In the genomic region with DNA sequence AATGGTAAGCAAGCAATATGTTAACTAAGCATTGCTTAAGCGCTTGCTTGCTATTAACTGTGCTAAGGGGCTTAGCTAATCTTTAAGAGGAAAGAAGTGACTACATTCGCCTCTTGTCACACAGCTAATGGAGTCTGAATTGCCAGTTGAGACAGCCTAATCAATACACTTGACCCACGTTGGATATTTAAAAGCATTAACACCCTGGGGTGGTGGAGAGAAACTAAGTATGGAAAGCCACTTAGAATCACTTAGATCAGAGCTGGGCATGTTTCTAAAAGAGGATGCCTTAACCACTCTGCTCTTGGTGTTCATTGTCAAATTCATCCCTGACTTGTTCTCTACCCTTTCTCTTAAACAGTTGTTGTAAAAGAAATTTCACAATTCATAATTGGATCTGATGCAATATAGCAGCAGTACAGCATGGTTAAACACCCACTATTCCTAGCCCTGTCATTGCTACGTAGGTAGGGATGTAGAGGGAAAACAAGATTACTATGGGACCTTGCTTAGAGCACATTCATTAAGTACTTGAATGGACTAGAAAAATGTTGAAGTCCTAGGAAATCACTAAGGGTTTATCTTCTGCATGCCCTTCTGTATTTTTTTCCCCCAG, we compare ENCODE assay signal across 32 cellular contexts. TPM values are rescaled to one million over a fixed set of nuclear protein-coding genes. Genes with fewer than 3 reads are reported as not detected.
DNase-seq lines count a peak whose midpoint lies in the region; ATAC-seq, FAIRE-seq and TF ChIP-seq lines count a peak whose summit lies in the region.
"Had no signal": no experiment of that assay in that cellular context is flagged by ENCODE, and none has a peak within 500 bp of the region (broad histone marks: within the 10 kb centered on the region; RNA-seq: fewer than 3 reads in every experiment).

No MANE protein-coding gene starts in this region.

- peaks cover 2% of the 10 kb centered on the region for H3K36me3 ChIP-seq in adipocyte (ENCODE audit: control insufficient read depth, insufficient read depth, low read length, severe bottlenecking)
- no peaks in the 10 kb centered on the region for H3K36me3 ChIP-seq in pancreas
- H3K36me3 ChIP-seq in gastroesophageal sphincter: peaks cover 0 to 7% of the 10 kb centered on the region in 2 donors

- no peak for FAIRE-seq in pancreas (lab: Jason Lieb, UNC)
- FAIRE-seq: bronchial epithelial cell, kidney had no signal

- H3K4me3 Mint-ChIP-seq in mesothelial cell of epicardium: no peak overlapping the region
- H3K4me3 Mint-ChIP-seq: CD4-positive, alpha-beta memory T cell; HFFc6; type B pancreatic cell had no signal

- peaks cover 13% of the 10 kb centered on the region for H3K4me1 ChIP-seq in adipocyte (ENCODE audit: control insufficient read depth, insufficient read depth, low read length)
- H3K4me1 ChIP-seq in pancreas: no peaks in the 10 kb centered on the region
- H3K4me1 ChIP-seq in gastroesophageal sphincter: peaks cover 0 to 17% (median 0%) of the 10 kb centered on the region in 3 donors

- WGBS in pancreas, 2 donors: 70 to 73% methylated on average over 4 of the region's 4 CpGs
- 82 to 92% methylated on average over 2 to 4 of the region's 4 CpGs for WGBS in gastroesophageal sphincter (ENCODE audit: low coverage in 1 of 2), 2 donors

- H3K4me1 Mint-ChIP-seq in mesothelial cell of epicardium: peaks cover 16% of the 10 kb centered on the region

- no peak overlapping the region for H3K4me3 ChIP-seq in adipocyte (ENCODE audit: low read length)
- no peak overlapping the region for H3K4me3 ChIP-seq in pancreas
- no peak overlapping the region for H3K4me3 ChIP-seq in gastroesophageal sphincter
- H3K4me3 ChIP-seq: coronary artery, esophagus muscularis mucosa, GM23248 had no signal

- H3K9me3 ChIP-seq in adipocyte (ENCODE audit: control insufficient read depth, low read length) (no peaks in the 10 kb centered on the region), pancreas (no peaks in the 10 kb centered on the region), gastroesophageal sphincter (no peaks in the 10 kb centered on the region)
- H3K9me3 ChIP-seq: esophagus muscularis mucosa had no signal

- peaks cover 28% of the 10 kb centered on the region for H3K27me3 Mint-ChIP-seq in mesothelial cell of epicardium (ENCODE audit: low read depth)

- H3K9me3 Mint-ChIP-seq in mesothelial cell of epicardium: no peaks in the 10 kb centered on the region
- H3K9me3 Mint-ChIP-seq: CD4-positive, alpha-beta memory T cell; HFFc6; type B pancreatic cell had no signal

- intact Hi-C loops in pancreas (cut with DNase I): no loop called here

- TF ChIP-seq CTCF in mesothelial cell of epicardium (IDR thresholded peaks at IDR 0.05; ENCODE audit: unreplicated experiment) (no peak), pancreas (IDR thresholded peaks at IDR 0.05) (no peak), gastroesophageal sphincter (IDR thresholded peaks at IDR 0.05) (no peak)

- TF ChIP-seq EP300 in gastroesophageal sphincter (IDR thresholded peaks at IDR 0.05): no peak

- peaks cover 9% of the 10 kb centered on the region for H3K36me3 Mint-ChIP-seq in mesothelial cell of epicardium

- no peak for ATAC-seq in pancreas
- no peak for ATAC-seq in HG03571 (IDR thresholded peaks at IDR 0.05; ENCODE audit: unreplicated experiment)
- ATAC-seq in gastroesophageal sphincter: no peak
- ATAC-seq: Panc1 had no signal

- no peak for TF ChIP-seq POLR2A in gastroesophageal sphincter (IDR thresholded peaks at IDR 0.05)

- peak overlapping the region; percentile 51 for H3K27ac Mint-ChIP-seq in mesothelial cell of epicardium
- H3K27ac Mint-ChIP-seq: HFFc6, type B pancreatic cell had no signal

- H3K9ac ChIP-seq in adipocyte (ENCODE audit: low read length): no peak overlapping the region
- H3K9ac ChIP-seq: GM23248 had no signal

- peak in 2 of 3 experiments; percentile 32 to 67 for DNase-seq in NCI-H1417 (lab: John Stamatoyannopoulos, UW)
- no peak for DNase-seq in NCI-H1417 treated with DMSO at 0.1 percent for 48 hours (lab: John Stamatoyannopoulos, UW)
- DNase-seq in NCI-H187 (lab: John Stamatoyannopoulos, UW): peak; percentile 21 to 41
- peak; percentile 57 for DNase-seq in adipocyte (ENCODE audit: low read depth)
- DNase-seq in mesothelial cell of epicardium (ENCODE audit: low spot score in 2 of 2, unreplicated experiment in 2 of 2): no peak
- DNase-seq in pancreas: no peak
- DNase-seq: 8988T; activated CD4-positive, alpha-beta T cell treated with anti-CD3 and anti-CD28 coated beads for 4 hours; activated naive CD4-positive, alpha-beta T cell; activated T-cell treated with anti-CD3 and anti-CD28 coated beads, Interleukin-2, amount 50 U/mL, for 48 hours; CD4-positive, alpha-beta memory T cell; DMS 273 treated with DMSO at 0.1 percent for 48 hours; GM23248; HFFc6; kidney; NCI-H2029; NCI-H446; SHP77 treated with DMSO at 0.1 percent for 48 hours; T-helper 1 cell had no signal

- no peak overlapping the region for H3K27ac ChIP-seq in pancreas
- no peak overlapping the region for H3K27ac ChIP-seq in gastroesophageal sphincter
- H3K27ac ChIP-seq: coronary artery, esophagus muscularis mucosa, GM23248 had no signal

- H3K27me3 ChIP-seq in adipocyte (replicated peaks; ENCODE audit: control insufficient read depth, insufficient read depth, low read length) (peaks cover 28% of the 10 kb centered on the region), pancreas (peaks cover 0 to 20% (median 3%) of the 10 kb centered on the region in 4 donors), gastroesophageal sphincter (peaks cover 37% of the 10 kb centered on the region)

RNA-seq across cellular contexts. Expression of gene ZAR1, which starts 3.5 kb away (rescaled TPM):
- total RNA-seq in mesothelial cell of epicardium (2.3 to 3.1 TPM (median 3.1 TPM) in 3 replicates), pancreas (not detected), gastroesophageal sphincter (not detected)
- not detected for polyA plus RNA-seq in pancreas
- total RNA-seq: activated CD8-positive, alpha-beta memory T cell treated with anti-CD3 and anti-CD28 coated beads for 36 hours; CD4-positive, alpha-beta memory T cell; esophagus muscularis mucosa; G401; GM23248; HFFc6; kidney; lung microvascular endothelial cell; MCF 10A; pulmonary artery endothelial cell; skeletal muscle tissue had no signal
- polyA plus RNA-seq: CD4-positive, alpha-beta memory T cell; GM23248 had no signal

RNA-seq across cellular contexts. Expression of gene SLC10A4, which starts 10.4 kb away (rescaled TPM):
- total RNA-seq in mesothelial cell of epicardium (9.9 to 11.2 TPM (median 10.1 TPM) in 3 replicates), pancreas (not detected), gastroesophageal sphincter (1 to 10 TPM in 1 of 4 donors, under 1 TPM in 1, not detected in 2; 0.27 to 1.4 TPM)
- polyA plus RNA-seq in pancreas: under 1 TPM in 1 of 2 donors, not detected in 1; 0.42 TPM
- total RNA-seq: bronchial epithelial cell, G401, GM23248, HFFc6, MCF 10A, pulmonary artery endothelial cell had no signal
- polyA plus RNA-seq: CD4-positive, alpha-beta memory T cell; GM23248 had no signal

Comparison
In these comparisons a context has a peak if more than half of its experiments do, and no peak if none do; other contexts are left out.
1. DNase-seq: peak in NCI-H1417 (2 of 3), NCI-H187 (2 of 2) and adipocyte (single experiment); none in NCI-H1417 treated with DMSO at 0.1 percent for 48 hours (single experiment), mesothelial cell of epicardium (0 of 2) and pancreas (0 of 6).